1 cellular context compared by ENCODE assay signal in the genomic region with DNA sequence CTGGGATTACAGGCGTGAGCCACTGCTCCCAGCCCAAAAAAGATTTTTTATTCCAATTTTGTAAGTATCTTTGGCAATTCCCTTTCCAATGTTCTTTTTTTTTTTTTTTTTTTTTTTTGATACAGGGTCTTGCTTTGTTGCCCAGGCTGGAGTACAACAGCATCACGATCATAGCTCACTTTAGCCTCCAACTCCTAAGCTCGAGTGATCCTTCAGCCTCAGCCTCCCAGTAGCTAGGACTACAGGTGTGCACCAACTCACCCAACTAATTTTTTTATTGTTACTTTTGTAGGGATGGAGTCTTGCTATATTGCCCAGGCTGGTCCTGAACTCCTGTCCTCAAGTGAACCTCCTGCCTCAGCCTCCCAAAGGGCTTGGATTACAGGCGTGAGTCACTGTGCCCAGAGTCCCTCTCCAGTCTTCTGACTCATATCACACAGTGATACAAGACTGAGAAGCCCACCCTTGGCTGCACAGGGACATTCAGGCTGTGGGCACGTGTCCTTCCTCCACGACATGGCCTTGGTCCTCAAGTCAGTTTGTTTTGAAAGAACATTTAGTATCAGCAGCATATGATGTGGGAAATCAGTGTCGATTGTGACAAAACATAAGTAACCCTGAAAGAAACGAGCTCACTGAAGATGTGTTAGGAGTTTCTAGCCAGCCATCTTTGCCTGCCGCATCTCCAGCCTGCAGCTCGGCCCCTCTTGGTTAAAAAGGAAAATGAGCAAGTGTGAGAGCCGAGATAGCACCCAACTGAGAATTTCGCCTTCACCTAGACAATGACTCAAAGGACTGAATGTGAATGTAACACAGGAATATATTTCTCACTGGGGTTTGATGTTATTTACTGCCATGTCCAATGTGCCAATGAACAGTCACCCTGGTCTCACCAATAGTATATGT.
TF ChIP-seq lines count a peak whose summit lies in the region.

No MANE protein-coding gene starts in this region.

TF ChIP-seq in HepG2, 621 proteins besides CTCF, POLR2A, EP300 and RAD21:
- TF ChIP-seq MED13 (CRISPR knock-in tag; IDR thresholded peaks at IDR 0.05) (no peak), KAT2B (IDR thresholded peaks at IDR 0.05; ENCODE audit: borderline replicate concordance, low read depth, low read length) (no peak), SP1 (IDR thresholded peaks at IDR 0.05) (no peak), SP1 (CRISPR knock-in tag; IDR thresholded peaks at IDR 0.05) (no peak), MIER2 (CRISPR knock-in tag; IDR thresholded peaks at IDR 0.05) (no peak), ZNF121 (CRISPR knock-in tag; IDR thresholded peaks at IDR 0.05) (peak; percentile 80), ONECUT2 (CRISPR knock-in tag; IDR thresholded peaks at IDR 0.05) (no peak), MYNN (CRISPR knock-in tag; IDR thresholded peaks at IDR 0.05; ENCODE audit: low read depth) (no peak), FOSL2 (CRISPR knock-in tag; IDR thresholded peaks at IDR 0.05) (peak; percentile 40), TBX3 (IDR thresholded peaks at IDR 0.05; ENCODE audit: borderline replicate concordance) (no peak), ZNF766 (CRISPR knock-in tag; IDR thresholded peaks at IDR 0.05; ENCODE audit: borderline replicate concordance) (no peak), ZNF660 (CRISPR knock-in tag; IDR thresholded peaks at IDR 0.05; ENCODE audit: borderline replicate concordance, low read depth) (no peak), MED8 (CRISPR knock-in tag; IDR thresholded peaks at IDR 0.05; ENCODE audit: insufficient replicate concordance) (no peak), FOXK1 (CRISPR knock-in tag; IDR thresholded peaks at IDR 0.05; ENCODE audit: borderline replicate concordance, low read depth) (no peak)
- TF ChIP-seq, protein P1, sequence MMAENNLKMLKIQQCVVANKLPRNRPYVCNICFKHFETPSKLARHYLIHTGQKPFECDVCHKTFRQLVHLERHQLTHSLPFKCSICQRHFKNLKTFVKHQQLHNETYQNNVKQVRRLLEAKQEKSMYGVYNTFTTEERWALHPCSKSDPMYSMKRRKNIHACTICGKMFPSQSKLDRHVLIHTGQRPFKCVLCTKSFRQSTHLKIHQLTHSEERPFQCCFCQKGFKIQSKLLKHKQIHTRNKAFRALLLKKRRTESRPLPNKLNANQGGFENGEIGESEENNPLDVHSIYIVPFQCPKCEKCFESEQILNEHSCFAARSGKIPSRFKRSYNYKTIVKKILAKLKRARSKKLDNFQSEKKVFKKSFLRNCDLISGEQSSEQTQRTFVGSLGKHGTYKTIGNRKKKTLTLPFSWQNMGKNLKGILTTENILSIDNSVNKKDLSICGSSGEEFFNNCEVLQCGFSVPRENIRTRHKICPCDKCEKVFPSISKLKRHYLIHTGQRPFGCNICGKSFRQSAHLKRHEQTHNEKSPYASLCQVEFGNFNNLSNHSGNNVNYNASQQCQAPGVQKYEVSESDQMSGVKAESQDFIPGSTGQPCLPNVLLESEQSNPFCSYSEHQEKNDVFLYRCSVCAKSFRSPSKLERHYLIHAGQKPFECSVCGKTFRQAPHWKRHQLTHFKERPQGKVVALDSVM (CRISPR knock-in tag; IDR thresholded peaks at IDR 0.05): peak; percentile 61
- TF ChIP-seq, protein P2, sequence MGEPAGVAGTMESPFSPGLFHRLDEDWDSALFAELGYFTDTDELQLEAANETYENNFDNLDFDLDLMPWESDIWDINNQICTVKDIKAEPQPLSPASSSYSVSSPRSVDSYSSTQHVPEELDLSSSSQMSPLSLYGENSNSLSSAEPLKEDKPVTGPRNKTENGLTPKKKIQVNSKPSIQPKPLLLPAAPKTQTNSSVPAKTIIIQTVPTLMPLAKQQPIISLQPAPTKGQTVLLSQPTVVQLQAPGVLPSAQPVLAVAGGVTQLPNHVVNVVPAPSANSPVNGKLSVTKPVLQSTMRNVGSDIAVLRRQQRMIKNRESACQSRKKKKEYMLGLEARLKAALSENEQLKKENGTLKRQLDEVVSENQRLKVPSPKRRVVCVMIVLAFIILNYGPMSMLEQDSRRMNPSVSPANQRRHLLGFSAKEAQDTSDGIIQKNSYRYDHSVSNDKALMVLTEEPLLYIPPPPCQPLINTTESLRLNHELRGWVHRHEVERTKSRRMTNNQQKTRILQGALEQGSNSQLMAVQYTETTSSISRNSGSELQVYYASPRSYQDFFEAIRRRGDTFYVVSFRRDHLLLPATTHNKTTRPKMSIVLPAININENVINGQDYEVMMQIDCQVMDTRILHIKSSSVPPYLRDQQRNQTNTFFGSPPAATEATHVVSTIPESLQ (CRISPR knock-in tag; conservative IDR thresholded peaks at IDR 0.05): no peak
- TF ChIP-seq, protein P3, sequence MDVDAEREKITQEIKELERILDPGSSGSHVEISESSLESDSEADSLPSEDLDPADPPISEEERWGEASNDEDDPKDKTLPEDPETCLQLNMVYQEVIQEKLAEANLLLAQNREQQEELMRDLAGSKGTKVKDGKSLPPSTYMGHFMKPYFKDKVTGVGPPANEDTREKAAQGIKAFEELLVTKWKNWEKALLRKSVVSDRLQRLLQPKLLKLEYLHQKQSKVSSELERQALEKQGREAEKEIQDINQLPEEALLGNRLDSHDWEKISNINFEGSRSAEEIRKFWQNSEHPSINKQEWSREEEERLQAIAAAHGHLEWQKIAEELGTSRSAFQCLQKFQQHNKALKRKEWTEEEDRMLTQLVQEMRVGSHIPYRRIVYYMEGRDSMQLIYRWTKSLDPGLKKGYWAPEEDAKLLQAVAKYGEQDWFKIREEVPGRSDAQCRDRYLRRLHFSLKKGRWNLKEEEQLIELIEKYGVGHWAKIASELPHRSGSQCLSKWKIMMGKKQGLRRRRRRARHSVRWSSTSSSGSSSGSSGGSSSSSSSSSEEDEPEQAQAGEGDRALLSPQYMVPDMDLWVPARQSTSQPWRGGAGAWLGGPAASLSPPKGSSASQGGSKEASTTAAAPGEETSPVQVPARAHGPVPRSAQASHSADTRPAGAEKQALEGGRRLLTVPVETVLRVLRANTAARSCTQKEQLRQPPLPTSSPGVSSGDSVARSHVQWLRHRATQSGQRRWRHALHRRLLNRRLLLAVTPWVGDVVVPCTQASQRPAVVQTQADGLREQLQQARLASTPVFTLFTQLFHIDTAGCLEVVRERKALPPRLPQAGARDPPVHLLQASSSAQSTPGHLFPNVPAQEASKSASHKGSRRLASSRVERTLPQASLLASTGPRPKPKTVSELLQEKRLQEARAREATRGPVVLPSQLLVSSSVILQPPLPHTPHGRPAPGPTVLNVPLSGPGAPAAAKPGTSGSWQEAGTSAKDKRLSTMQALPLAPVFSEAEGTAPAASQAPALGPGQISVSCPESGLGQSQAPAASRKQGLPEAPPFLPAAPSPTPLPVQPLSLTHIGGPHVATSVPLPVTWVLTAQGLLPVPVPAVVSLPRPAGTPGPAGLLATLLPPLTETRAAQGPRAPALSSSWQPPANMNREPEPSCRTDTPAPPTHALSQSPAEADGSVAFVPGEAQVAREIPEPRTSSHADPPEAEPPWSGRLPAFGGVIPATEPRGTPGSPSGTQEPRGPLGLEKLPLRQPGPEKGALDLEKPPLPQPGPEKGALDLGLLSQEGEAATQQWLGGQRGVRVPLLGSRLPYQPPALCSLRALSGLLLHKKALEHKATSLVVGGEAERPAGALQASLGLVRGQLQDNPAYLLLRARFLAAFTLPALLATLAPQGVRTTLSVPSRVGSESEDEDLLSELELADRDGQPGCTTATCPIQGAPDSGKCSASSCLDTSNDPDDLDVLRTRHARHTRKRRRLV (CRISPR knock-in tag; IDR thresholded peaks at IDR 0.05): no peak
- TF ChIP-seq, protein P4, sequence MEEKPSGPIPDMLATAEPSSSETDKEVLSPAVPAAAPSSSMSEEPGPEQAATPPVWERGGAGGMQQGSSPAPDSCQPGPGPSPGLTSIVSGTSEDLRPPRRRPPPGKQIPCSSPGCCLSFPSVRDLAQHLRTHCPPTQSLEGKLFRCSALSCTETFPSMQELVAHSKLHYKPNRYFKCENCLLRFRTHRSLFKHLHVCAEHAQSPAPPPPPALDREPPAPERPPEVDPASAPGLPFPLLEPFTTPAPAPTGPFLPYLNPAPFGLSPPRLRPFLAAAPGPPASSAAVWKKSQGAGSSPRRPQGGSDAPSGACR (CRISPR knock-in tag; IDR thresholded peaks at IDR 0.05): no peak
- TF ChIP-seq, protein P5, sequence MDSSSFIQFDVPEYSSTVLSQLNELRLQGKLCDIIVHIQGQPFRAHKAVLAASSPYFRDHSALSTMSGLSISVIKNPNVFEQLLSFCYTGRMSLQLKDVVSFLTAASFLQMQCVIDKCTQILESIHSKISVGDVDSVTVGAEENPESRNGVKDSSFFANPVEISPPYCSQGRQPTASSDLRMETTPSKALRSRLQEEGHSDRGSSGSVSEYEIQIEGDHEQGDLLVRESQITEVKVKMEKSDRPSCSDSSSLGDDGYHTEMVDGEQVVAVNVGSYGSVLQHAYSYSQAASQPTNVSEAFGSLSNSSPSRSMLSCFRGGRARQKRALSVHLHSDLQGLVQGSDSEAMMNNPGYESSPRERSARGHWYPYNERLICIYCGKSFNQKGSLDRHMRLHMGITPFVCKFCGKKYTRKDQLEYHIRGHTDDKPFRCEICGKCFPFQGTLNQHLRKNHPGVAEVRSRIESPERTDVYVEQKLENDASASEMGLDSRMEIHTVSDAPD (CRISPR knock-in tag; IDR thresholded peaks at IDR 0.05): no peak
